27 cellular contexts compared by ENCODE assay signal in the genomic region with DNA sequence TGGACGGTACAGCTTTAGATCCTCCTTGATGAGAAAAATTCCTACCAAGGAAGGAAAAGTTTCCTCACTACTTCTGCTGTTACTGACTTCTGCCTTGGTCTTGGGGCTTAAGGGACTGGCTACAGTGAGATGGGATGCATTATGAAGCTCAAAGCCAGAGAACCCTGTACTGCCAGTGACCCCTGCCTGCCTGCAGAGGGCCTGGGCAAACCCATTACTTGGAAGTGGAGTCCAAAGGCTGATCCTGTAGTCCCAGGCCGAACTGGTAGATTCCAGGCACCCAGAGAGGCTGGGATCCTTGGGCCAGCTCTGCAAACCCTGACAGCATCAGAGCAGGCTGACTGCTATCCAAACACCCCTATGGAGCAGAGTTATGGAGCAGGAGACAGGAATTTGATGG. TPM values are rescaled to one million over a fixed set of nuclear protein-coding genes. Genes with fewer than 3 reads are reported as not detected.
DNase-seq lines count a peak whose midpoint lies in the region; ATAC-seq, FAIRE-seq and TF ChIP-seq lines count a peak whose summit lies in the region.
"Had no signal": no experiment of that assay in that cellular context is flagged by ENCODE, and none has a peak within 500 bp of the region (broad histone marks: within the 10 kb centered on the region; RNA-seq: fewer than 3 reads in every experiment).

No MANE protein-coding gene starts in this region.

- no peaks in the 10 kb centered on the region for H3K4me1 Mint-ChIP-seq in neural progenitor cell
- H3K4me1 Mint-ChIP-seq in HFFc6 (ENCODE audit: low read depth): peaks cover 2% of the 10 kb centered on the region

- no peak for ATAC-seq in K562
- ATAC-seq: Panc1, SK-N-SH treated with all-trans-retinoic acid at 6 μM for 48 hours had no signal

- no peak overlapping the region for H3K4me3 Mint-ChIP-seq in neural progenitor cell
- no peak overlapping the region for H3K4me3 Mint-ChIP-seq in HFFc6

- in situ Hi-C loops in K562 (cut with MboI): no loop called here

- TF ChIP-seq EP300 in K562 (IDR thresholded peaks at IDR 0.05; ENCODE audit: low read length): no peak

- H3K4me2 ChIP-seq in K562 (ENCODE audit: insufficient read depth, low read length) (no peak overlapping the region), neural progenitor cell (no peak overlapping the region)
- H3K4me2 ChIP-seq: BLaER1 had no signal

- H3K9ac ChIP-seq in K562 (ENCODE audit: insufficient read depth in 1 of 2, low read depth in 2 of 2, low read length in 2 of 2) (0 out of 4 replicates have a peak overlapping the region, but pooled peaks of 1 of the 2 experiments have one; percentile 10), neural progenitor cell (no peak overlapping the region)
- H3K9ac ChIP-seq: BLaER1 had no signal

- H2AFZ ChIP-seq in K562 (ENCODE audit: low read depth, low read length) (no peak overlapping the region), neural progenitor cell (replicated peaks) (no peak overlapping the region)

- H3K27ac ChIP-seq in K562 (ENCODE audit: extremely low read depth, low read depth, low read length) (no peak overlapping the region), neural progenitor cell (no peak overlapping the region), RWPE1 (no peak overlapping the region)
- H3K27ac ChIP-seq: BLaER1 had no signal

- CTCF ChIA-PET in K562 (lab: Yijun Ruan, JAX; ENCODE audit: low intra/inter-chr PET ratio): no interaction called here
- CTCF ChIA-PET in RWPE1 (lab: Yijun Ruan, JAX): interaction anchor here (1.2 kb wide), 1 partner anchor 19 kb away, joined by 3 read pairs; no protein-coding TSS in a partner anchor

- H3K27me3 Mint-ChIP-seq in neural progenitor cell (ENCODE audit: insufficient read depth, low read depth): peaks cover 4% of the 10 kb centered on the region
- peaks cover 2% of the 10 kb centered on the region for H3K27me3 Mint-ChIP-seq in HFFc6 (ENCODE audit: insufficient read depth)

- no peaks in the 10 kb centered on the region for H3K79me2 ChIP-seq in K562 (ENCODE audit: control insufficient read depth, insufficient read depth, low read length)
- no peaks in the 10 kb centered on the region for H3K79me2 ChIP-seq in neural progenitor cell (ENCODE audit: low read depth)

- TF ChIP-seq RAD21 in K562 (CRISPR knock-in tag; conservative IDR thresholded peaks at IDR 0.05 in 1 of 2, IDR thresholded peaks at IDR 0.05 in 1 of 2): no peak

- intact Hi-C loops in K562 (cut with micrococcal nuclease): no loop called here

- H3K36me3 Mint-ChIP-seq in neural progenitor cell (peaks cover 30% of the 10 kb centered on the region), HFFc6 (ENCODE audit: low read depth) (no peaks in the 10 kb centered on the region)
- H3K36me3 Mint-ChIP-seq: CD4-positive, alpha-beta memory T cell had no signal

- H3F3A ChIP-seq in neural progenitor cell (ENCODE audit: low read depth): peaks cover 11% of the 10 kb centered on the region

- no TSS peak for BruUV-seq in K562 (replicated peaks; lab: Mats Ljungman, UMichigan)

- FAIRE-seq in K562 (lab: Jason Lieb, UNC): no peak
- FAIRE-seq: GM19239, HTR-8/SVneo had no signal

- H3K27ac Mint-ChIP-seq in neural progenitor cell (peak overlapping the region; percentile 36), HFFc6 (no peak overlapping the region)

- H3K36me3 ChIP-seq in K562 (ENCODE audit: control insufficient read depth, insufficient read depth, low read length) (peaks cover 71% of the 10 kb centered on the region; the same call in 2 of the 3 replicates), neural progenitor cell (peaks cover 8% of the 10 kb centered on the region)
- H3K36me3 ChIP-seq: BLaER1 had no signal

- no peak for TF ChIP-seq POLR2A in K562 (conservative IDR thresholded peaks at IDR 0.05)

- TF ChIP-seq CTCF in LNCAP (IDR thresholded peaks at IDR 0.05): 0 out of 2 replicates have a peak, but pooled peaks have one; percentile 8
- TF ChIP-seq CTCF in K562 (IDR thresholded peaks at IDR 0.05 in 2 of 3, conservative IDR thresholded peaks at IDR 0.05 in 1 of 3; ENCODE audit: insufficient read depth in 2 of 3, low read depth in 1 of 3, low read length in 3 of 3): peak in 2 of 3 experiments; percentile 9 to 16; a peak in 2 of 6 replicates
- no peak for TF ChIP-seq CTCF in neural progenitor cell (IDR thresholded peaks at IDR 0.05)
- no peak for TF ChIP-seq CTCF in RWPE1 (conservative IDR thresholded peaks at IDR 0.05; ENCODE audit: low read depth)
- TF ChIP-seq CTCF in HFFc6 (IDR thresholded peaks at IDR 0.05): no peak

- H3K9me3 ChIP-seq in K562 (replicated peaks; ENCODE audit: control insufficient read depth, insufficient read depth, low read depth, low read length): no peaks in the 10 kb centered on the region
- H3K9me3 ChIP-seq in neural progenitor cell (ENCODE audit: low read depth): no peaks in the 10 kb centered on the region
- H3K9me3 ChIP-seq: BLaER1, Caco-2 had no signal

- POLR2A ChIA-PET in K562 (lab: Yijun Ruan, JAX) (interaction anchor here (1.3 to 1.4 kb wide), 2 partner anchors 12 to 17 kb away, joined by 3 to 4 read pairs; no protein-coding TSS in a partner anchor), RWPE1 (lab: Yijun Ruan, JAX; ENCODE audit: low non-redundant PET) (no interaction called here)

- H3K4me3 ChIP-seq in K562 (no peak overlapping the region), neural progenitor cell (no peak overlapping the region)
- H3K4me3 ChIP-seq: BLaER1 had no signal

- WGBS in K562 (ENCODE audit: insufficient coverage, low coverage, missing lambda C conversion rate): 75% methylated on average over 2 of the region's 2 CpGs

- H3K9me3 Mint-ChIP-seq in neural progenitor cell: no peaks in the 10 kb centered on the region
- H3K9me3 Mint-ChIP-seq in HFFc6: no peaks in the 10 kb centered on the region
- H3K9me3 Mint-ChIP-seq: CD4-positive, alpha-beta memory T cell had no signal

- DNase-seq in ELR (ENCODE audit: low read depth) (peak; percentile 10), K562 (ENCODE audit: extremely low read depth in 1 of 4, low spot score in 3 of 4) (no peak), neural progenitor cell (ENCODE audit: low spot score) (no peak), NOMO-1 treated with dmso at 0.1 percent for 144 hours (lab: John Stamatoyannopoulos, UW; ENCODE audit: unreplicated experiment) (no peak), RWPE1 (ENCODE audit: low spot score) (no peak), HFFc6 (no peak), cerebellar cortex (ENCODE audit: low spot score) (no peak)
- DNase-seq: Caco-2; CD4-positive, alpha-beta memory T cell; GDM1; HCEC 1CT; IMR-90; MV-4-11; NCI-H1694; NCI-H2081; NCI-H2171; NCI-H345; NCI-H524; NCI-H774; NK-92 treated with Interleukin-12 subunit alpha and Interleukin-12 subunit beta, amount 100 ng/mL, for 24 hours had no signal

- no peaks in the 10 kb centered on the region for H3K9me1 ChIP-seq in K562 (ENCODE audit: control insufficient read depth, insufficient read depth, low read length)

- H3K27me3 ChIP-seq in K562 (ENCODE audit: control insufficient read depth in 2 of 2, insufficient read depth in 2 of 2, low read length in 2 of 2): no peaks in the 10 kb centered on the region
- no peaks in the 10 kb centered on the region for H3K27me3 ChIP-seq in neural progenitor cell
- H3K27me3 ChIP-seq: BLaER1 had no signal

- H3K4me1 ChIP-seq in K562 (replicated peaks in 1 of 2; ENCODE audit: control insufficient read depth in 2 of 2, insufficient read depth in 2 of 2, low read length in 2 of 2) (peaks cover 0 to 2% of the 10 kb centered on the region in 2 experiments; a peak in 3 of 5 replicates), neural progenitor cell (no peaks in the 10 kb centered on the region)
- H3K4me1 ChIP-seq: BLaER1, Caco-2 had no signal

- H4K20me1 ChIP-seq in K562 (replicated peaks; ENCODE audit: control insufficient read depth, insufficient read depth, low read length): no peaks in the 10 kb centered on the region; the same call in 1 of the 2 replicates
- peaks cover 40% of the 10 kb centered on the region for H4K20me1 ChIP-seq in neural progenitor cell (ENCODE audit: low read depth)
- H4K20me1 ChIP-seq: BLaER1 had no signal

TF ChIP-seq in K562, 482 proteins besides CTCF, POLR2A, EP300 and RAD21:
- TF ChIP-seq, protein P1, sequence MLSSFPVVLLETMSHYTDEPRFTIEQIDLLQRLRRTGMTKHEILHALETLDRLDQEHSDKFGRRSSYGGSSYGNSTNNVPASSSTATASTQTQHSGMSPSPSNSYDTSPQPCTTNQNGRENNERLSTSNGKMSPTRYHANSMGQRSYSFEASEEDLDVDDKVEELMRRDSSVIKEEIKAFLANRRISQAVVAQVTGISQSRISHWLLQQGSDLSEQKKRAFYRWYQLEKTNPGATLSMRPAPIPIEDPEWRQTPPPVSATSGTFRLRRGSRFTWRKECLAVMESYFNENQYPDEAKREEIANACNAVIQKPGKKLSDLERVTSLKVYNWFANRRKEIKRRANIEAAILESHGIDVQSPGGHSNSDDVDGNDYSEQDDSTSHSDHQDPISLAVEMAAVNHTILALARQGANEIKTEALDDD (IDR thresholded peaks at IDR 0.05): no peak
- no peak for TF ChIP-seq XRCC5 (IDR thresholded peaks at IDR 0.05; ENCODE audit: low read depth, low read length)
- no peak for TF ChIP-seq CCAR2 (IDR thresholded peaks at IDR 0.05; ENCODE audit: low read depth, low read length)
- TF ChIP-seq DNMT1 (IDR thresholded peaks at IDR 0.05): no peak
- no peak for TF ChIP-seq SNRNP70 (optimal IDR thresholded peaks at IDR 0.05; ENCODE audit: low read depth, low read length)
- TF ChIP-seq OTX1 (CRISPR knock-in tag; IDR thresholded peaks at IDR 0.05): no peak
TF ChIP-seq in K562: peak in this region for 0.

RNA-seq across cellular contexts. Expression of a gene that starts 25.7 kb away (rescaled TPM):
- total RNA-seq in K562 (2011; cell fraction: chromatin; rRNA removed; ENCODE audit: low replicate concordance): 0.65 TPM in 1 of 2 replicates, not detected in the other
- not detected in 2 replicates for total RNA-seq in K562 (2011; cell fraction: nucleolus; rRNA removed)
- 0.15 TPM in 1 of 2 replicates, not detected in the other for total RNA-seq in K562 (2011; cell fraction: nucleoplasm; rRNA removed)
- total RNA-seq in K562 (2014; rRNA removed) (0.32 TPM in 1 of 2 replicates, not detected in the other), K562 (2014; rRNA removed; fragmentation: Illumina TruSeq; extraction: Trizol) (not detected in 2 replicates), K562 (2015; rRNA removed; fragmentation: Illumina TruSeq; extraction: Trizol) (not detected in 2 replicates), K562 (2021) (0.20 and 0.40 TPM in 2 replicates), neural progenitor cell (ENCODE audit: low replicate concordance) (1.0 and 3.3 TPM in 2 replicates)
- polyA plus RNA-seq in K562 (2011; rRNA removed) (0.11 TPM in 1 of 2 replicates, not detected in the other), K562 (2014; fragmentation: Illumina TruSeq; extraction: Trizol) (not detected in 2 replicates), K562 (2014; fragmentation: Nextera tagmentation; extraction: Ambion mirVana) (not detected), K562 (2014; rRNA removed) (not detected in 2 replicates)
- 0.49 TPM in 1 of 2 replicates, not detected in the other for polyA plus RNA-seq in K562 (2011; cell fraction: cytosol; rRNA removed)
- polyA plus RNA-seq in K562 (2011; cell fraction: nucleus; rRNA removed): 0.26 TPM in 1 of 2 replicates, not detected in the other
- polyA plus RNA-seq in K562 (2012): not detected in 2 replicates
- polyA minus RNA-seq in K562 (2011; rRNA and poly(A)+ RNA removed): not detected in 2 replicates
- polyA minus RNA-seq in K562 (2011; cell fraction: cytosol; rRNA and poly(A)+ RNA removed): not detected in 2 replicates
- 0.27 TPM in 1 of 2 replicates, not detected in the other for polyA minus RNA-seq in K562 (2011; cell fraction: nucleus; rRNA and poly(A)+ RNA removed)
- total RNA-seq in HFFc6 (2021; fragmentation: NEBNext Ultra II Directional; extraction: Animal tissue kit (Norgen Biotek cat#: 25700)): not detected
- total RNA-seq: CD4-positive, alpha-beta memory T cell; Daoy; IMR-90 had no signal
- polyA plus RNA-seq: CD4-positive, alpha-beta memory T cell; IMR-90 had no signal

Comparison
In these comparisons a context has a peak if more than half of its experiments do, and no peak if none do; other contexts are left out.
1. CTCF ChIP-seq: peak in LNCAP (single experiment) and K562 (2 of 3); none in neural progenitor cell (single experiment), RWPE1 (single experiment) and HFFc6 (single experiment).